28 cellular contexts compared by ENCODE assay signal in the genomic region with DNA sequence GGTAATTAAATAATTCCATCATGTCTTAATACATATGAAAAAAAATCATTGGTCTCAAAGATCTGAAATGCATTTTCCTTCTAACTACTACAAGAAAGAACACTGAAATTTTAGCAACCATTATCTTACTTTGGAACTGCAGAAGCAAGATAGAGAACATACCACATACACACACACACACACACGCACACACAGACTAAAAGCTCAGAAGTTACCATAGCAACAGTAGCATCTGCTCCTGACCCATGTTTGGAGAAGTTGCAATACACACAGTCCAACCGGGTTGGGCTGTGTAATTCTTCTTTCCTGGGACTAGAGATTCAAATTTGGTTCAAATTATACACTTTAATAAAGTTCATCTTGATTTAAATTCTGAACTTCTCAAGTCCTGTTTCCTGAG.
DNase-seq lines count a peak whose midpoint lies in the region; ATAC-seq and TF ChIP-seq lines count a peak whose summit lies in the region.
"Had no signal": no experiment of that assay in that cellular context is flagged by ENCODE, and none has a peak within 500 bp of the region (broad histone marks: within the 10 kb centered on the region; RNA-seq: fewer than 3 reads in every experiment).

No MANE protein-coding gene starts in this region.

- no peak for TF ChIP-seq POLR2A in GM18505 (IDR thresholded peaks at IDR 0.05; ENCODE audit: borderline replicate concordance, extremely low read depth, insufficient read depth, insufficient read length)

- no peaks in the 10 kb centered on the region for H3K4me1 Mint-ChIP-seq in stimulated activated naive CD8-positive, alpha-beta T cell treated with anti-CD3 and anti-CD28 coated beads, Interleukin-15, amount 100 ng/mL, for 72 hours
- H3K4me1 Mint-ChIP-seq: activated CD4-positive, alpha-beta memory T cell treated with anti-CD3 and anti-CD28 coated beads, Interleukin-2, amount 10 ng/mL, durations not matched to agents 7 days and 5 days; IgD-negative memory B cell; naive B cell had no signal

- H3K27ac Mint-ChIP-seq in stimulated activated naive CD8-positive, alpha-beta T cell treated with anti-CD3 and anti-CD28 coated beads, Interleukin-15, amount 100 ng/mL, for 72 hours: no peak overlapping the region
- H3K27ac Mint-ChIP-seq: activated CD4-positive, alpha-beta memory T cell treated with anti-CD3 and anti-CD28 coated beads, Interleukin-2, amount 10 ng/mL, durations not matched to agents 7 days and 5 days; activated naive CD4-positive, alpha-beta T cell treated with anti-CD3 and anti-CD28 coated beads for 36 hours; IgD-negative memory B cell; naive B cell had no signal

- H3K4me3 Mint-ChIP-seq in stimulated activated naive CD8-positive, alpha-beta T cell treated with anti-CD3 and anti-CD28 coated beads, Interleukin-15, amount 100 ng/mL, for 72 hours: no peak overlapping the region
- H3K4me3 Mint-ChIP-seq: activated CD4-positive, alpha-beta memory T cell treated with anti-CD3 and anti-CD28 coated beads, Interleukin-2, amount 10 ng/mL, durations not matched to agents 7 days and 5 days; activated naive CD4-positive, alpha-beta T cell treated with anti-CD3 and anti-CD28 coated beads for 36 hours; brain; IgD-negative memory B cell; naive B cell had no signal

- ATAC-seq in stimulated activated naive CD8-positive, alpha-beta T cell treated with anti-CD3 and anti-CD28 coated beads, Interleukin-15, amount 100 ng/mL, for 72 hours: no peak
- ATAC-seq in GM18505 (IDR thresholded peaks at IDR 0.05; ENCODE audit: unreplicated experiment): no peak
- ATAC-seq: psoas muscle, sciatic nerve had no signal

- no peaks in the 10 kb centered on the region for H3K9me3 Mint-ChIP-seq in stimulated activated naive CD8-positive, alpha-beta T cell treated with anti-CD3 and anti-CD28 coated beads, Interleukin-15, amount 100 ng/mL, for 72 hours
- H3K9me3 Mint-ChIP-seq: activated naive CD4-positive, alpha-beta T cell treated with anti-CD3 and anti-CD28 coated beads for 36 hours; IgD-negative memory B cell had no signal

- DNase-seq in CMK (ENCODE audit: low read depth): peak; percentile 4
- peak; percentile 35 for DNase-seq in LHCN-M2 (ENCODE audit: low read depth)
- peak; percentile 49 for DNase-seq in amniotic epithelial cell (ENCODE audit: low read depth)
- DNase-seq in left kidney (ENCODE audit: low read depth, low spot score): peak; percentile 43
- no peak for DNase-seq in C1 segment of cervical spinal cord (lab: John Stamatoyannopoulos, UW)
- no peak for DNase-seq in stimulated activated naive CD8-positive, alpha-beta T cell treated with anti-CD3 and anti-CD28 coated beads, Interleukin-15, amount 100 ng/mL, for 72 hours
- DNase-seq: activated CD4-positive, alpha-beta memory T cell treated with anti-CD3 and anti-CD28 coated beads, Interleukin-2, amount 10 ng/mL, durations not matched to agents 7 days and 5 days; activated CD4-positive, CD25-positive, alpha-beta regulatory T cell treated with anti-CD3 and anti-CD28 coated beads, Interleukin-2, amount 50 U/mL, for 72 hours; activated CD8-positive, alpha-beta memory T cell treated with anti-CD3 and anti-CD28 coated beads, Interleukin-2, amount 50 U/mL, for 48 hours; activated naive CD4-positive, alpha-beta T cell treated with anti-CD3 and anti-CD28 coated beads for 36 hours; adrenal gland; Caco-2; DMS79; GDM1; islet precursor cell; naive B cell; NCI-H1048; NCI-H1694 treated with DMSO at 0.1 percent for 48 hours; NCI-H2171 treated with DMSO at 0.1 percent for 48 hours; NCI-H510A treated with DMSO at 0.1 percent for 48 hours; psoas muscle; SHP77; stomach; thyroid gland had no signal

- H3K27me3 Mint-ChIP-seq in stimulated activated naive CD8-positive, alpha-beta T cell treated with anti-CD3 and anti-CD28 coated beads, Interleukin-15, amount 100 ng/mL, for 72 hours: peaks cover 16% of the 10 kb centered on the region
- H3K27me3 Mint-ChIP-seq: activated CD4-positive, alpha-beta memory T cell treated with anti-CD3 and anti-CD28 coated beads, Interleukin-2, amount 10 ng/mL, durations not matched to agents 7 days and 5 days; IgD-negative memory B cell; naive B cell had no signal

Comparison
In these comparisons a context has a peak if more than half of its experiments do, and no peak if none do; other contexts are left out.
1. DNase-seq: peak in CMK (single experiment), LHCN-M2 (single experiment), amniotic epithelial cell (single experiment) and left kidney (single experiment); none in C1 segment of cervical spinal cord (0 of 14) and stimulated activated naive CD8-positive, alpha-beta T cell treated with anti-CD3 and anti-CD28 coated beads, Interleukin-15, amount 100 ng/mL, for 72 hours (0 of 2).